ENCODE assay signal across 33 cellular contexts in the genomic region with DNA sequence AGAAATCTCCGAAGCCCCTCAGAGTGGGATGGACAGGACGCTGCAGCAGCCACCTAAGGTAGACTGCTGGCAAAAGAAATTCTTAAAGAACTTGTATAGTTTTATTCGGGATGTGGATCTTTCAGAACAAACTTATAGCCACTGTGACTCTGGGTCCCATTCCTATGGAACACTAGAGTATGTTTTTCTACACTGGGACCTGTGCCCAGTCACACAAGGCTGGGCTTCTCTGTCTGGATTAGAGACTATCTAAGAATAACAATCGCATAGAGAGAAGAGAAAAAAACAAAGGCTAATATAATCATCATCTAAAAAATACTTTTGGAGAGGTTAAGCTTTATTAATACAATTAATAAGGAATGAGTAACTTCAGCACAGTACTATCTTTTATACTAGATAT.
"Had no signal": no experiment of that assay in that cellular context is flagged by ENCODE, and none has a peak within 500 bp of the region (broad histone marks: within the 10 kb centered on the region; RNA-seq: fewer than 3 reads in every experiment).

No MANE protein-coding gene starts in this region.

- H3K36me3 ChIP-seq: breast epithelium, ovary, uterus had no signal

- H3K4me3 ChIP-seq: adrenal gland, breast epithelium, esophagus muscularis mucosa, left ventricle myocardium inferior, lung, ovary, psoas muscle, smooth muscle cell, stomach, suprapubic skin, uterus had no signal

- H3K27me3 ChIP-seq: adrenal gland, breast epithelium, esophagus muscularis mucosa, neutrophil, ovary, stomach, suprapubic skin, uterus had no signal

- H3K4me1 ChIP-seq: adrenal gland, breast epithelium, esophagus muscularis mucosa, left ventricle myocardium inferior, psoas muscle, stomach, suprapubic skin, uterus had no signal

- H3K27ac ChIP-seq: adrenal gland, breast epithelium, esophagus muscularis mucosa, left ventricle myocardium inferior, neutrophil, ovary, psoas muscle, stomach, suprapubic skin, uterus, WERI-Rb-1 had no signal

- H3K9ac ChIP-seq: SK-N-SH had no signal

- ATAC-seq: activated CD4-positive, CD25-positive, alpha-beta regulatory T cell treated with anti-CD3 and anti-CD28 coated beads, Interleukin-2, amount 50 U/mL, for 24 hours; activated T-cell treated with anti-CD3 and anti-CD28 coated beads, Interleukin-2, amount 50 U/mL, for 4 hours; psoas muscle; stimulated activated memory B cell treated with anti-CD40 and anti-IgM and Interleukin-4, amounts not matched to agents 10 μg/mL and 1 μg/mL and 100 μg/mL, for 72 hours had no signal

- H3K4me2 ChIP-seq: SK-N-SH, smooth muscle cell had no signal

- H3K9me3 ChIP-seq: adrenal gland, breast epithelium, esophagus muscularis mucosa, left ventricle myocardium inferior, neutrophil, ovary, psoas muscle, SK-N-SH, stomach, suprapubic skin, uterus had no signal

- DNase-seq: activated CD4-positive, alpha-beta memory T cell treated with anti-CD3 and anti-CD28 coated beads, Interleukin-2, amount 10 ng/mL, durations not matched to agents 7 days and 5 days; activated CD4-positive, alpha-beta T cell treated with anti-CD3 and anti-CD28 coated beads, Interleukin-2, amount 10 ng/mL, durations not matched to agents 24 days and 14 days; activated naive CD4-positive, alpha-beta T cell; activated naive CD8-positive, alpha-beta T cell treated with anti-CD3 and anti-CD28 coated beads for 36 hours; activated T-cell treated with anti-CD3 and anti-CD28 coated beads, Interleukin-2, amount 50 U/mL, for 4 hours; adrenal gland; central memory CD4-positive, alpha-beta T cell; dermis blood vessel endothelial cell; effector CD4-positive, alpha-beta T cell; foreskin melanocyte; islet precursor cell; left ventricle myocardium inferior; naive B cell; nephron progenitor cell; ovary; psoas muscle; SK-N-SH; stimulated activated CD4-positive, alpha-beta T cell treated with anti-CD3 and anti-CD28 coated beads, Interleukin-1b, Interleukin-23, amount 100 ng/mL, for 48 hours; stimulated activated CD4-positive, alpha-beta T cell treated with anti-CD3 and anti-CD28 coated beads, Interleukin-4, amount 100 ng/mL, for 4 hours; stimulated activated CD8-positive, alpha-beta memory T cell treated with anti-CD3 and anti-CD28 coated beads, Interleukin-4, amount 100 ng/mL, for 48 hours; stomach; SW 1271; T-helper 9 cell; uterus; WERI-Rb-1 had no signal
